ENCODE assay signal across 11 cellular contexts in the genomic region with DNA sequence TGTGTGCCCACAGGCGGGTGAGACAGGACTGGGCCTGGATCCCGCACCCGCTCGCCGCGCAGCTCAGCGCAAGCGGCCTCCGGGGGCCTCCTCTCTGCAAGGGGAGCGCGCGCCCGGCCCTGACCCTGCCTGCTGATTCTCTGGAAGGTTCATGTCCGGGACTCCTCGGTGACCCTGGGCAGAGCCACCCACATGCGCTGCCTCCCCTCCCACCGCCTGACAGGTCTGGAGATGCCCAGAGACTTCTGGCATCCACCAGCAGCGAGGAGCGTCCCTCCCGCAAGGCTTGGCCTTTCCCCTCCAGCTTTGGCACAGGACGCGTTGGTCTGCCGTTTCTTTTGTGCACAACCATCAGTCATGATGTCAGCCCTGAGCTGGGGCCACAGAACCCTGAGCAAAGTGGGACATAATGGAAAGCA. TPM values are rescaled to one million over a fixed set of nuclear protein-coding genes. Genes with fewer than 3 reads are reported as not detected.
A peak's percentile ranks its signal among the peaks of the same experiment; 100 is the strongest.
DNase-seq lines count a peak whose midpoint lies in the region; ATAC-seq and TF ChIP-seq lines count a peak whose summit lies in the region.
"Had no signal": no experiment of that assay in that cellular context is flagged by ENCODE, and none has a peak within 500 bp of the region (broad histone marks: within the 10 kb centered on the region; RNA-seq: fewer than 3 reads in every experiment).

No MANE protein-coding gene starts in this region.

- no peaks in the 10 kb centered on the region for H3K9me3 ChIP-seq in gastroesophageal sphincter
- no peaks in the 10 kb centered on the region for H3K9me3 ChIP-seq in neural progenitor cell (ENCODE audit: low read depth)
- H3K9me3 ChIP-seq in upper lobe of left lung: no peaks in the 10 kb centered on the region

- 7 to 60% methylated on average over 2 to 6 of the region's 23 CpGs for WGBS in gastroesophageal sphincter (ENCODE audit: low coverage in 1 of 2), 2 donors
- 75 to 82% methylated on average over 15 to 23 of the region's 23 CpGs for WGBS in upper lobe of left lung, 2 donors

- TF ChIP-seq CTCF in activated CD8-positive, alpha-beta T cell treated with anti-CD3 and anti-CD28 coated beads for 36 hours (IDR thresholded peaks at IDR 0.05): no peak
- TF ChIP-seq CTCF in gastroesophageal sphincter (IDR thresholded peaks at IDR 0.05) (no peak), neural progenitor cell (IDR thresholded peaks at IDR 0.05) (no peak), upper lobe of left lung (IDR thresholded peaks at IDR 0.05) (no peak)

- no peaks in the 10 kb centered on the region for H3K27me3 ChIP-seq in gastroesophageal sphincter
- H3K27me3 ChIP-seq in neural progenitor cell: no peaks in the 10 kb centered on the region
- H3K27me3 ChIP-seq in upper lobe of left lung: peaks cover 0 to 13% (median 0%) of the 10 kb centered on the region in 4 donors

- H3K4me2 ChIP-seq in neural progenitor cell: no peak overlapping the region

- H4K20me1 ChIP-seq in neural progenitor cell (ENCODE audit: low read depth): no peaks in the 10 kb centered on the region

- no peak for DNase-seq in activated CD8-positive, alpha-beta T cell treated with anti-CD3 and anti-CD28 coated beads for 36 hours
- DNase-seq in activated CD8-positive, alpha-beta T cell treated with anti-CD3 and anti-CD28 coated beads, Interleukin-2, amount 10 ng/mL, durations not matched to agents 7 days and 5 days: no peak
- DNase-seq in neural progenitor cell (ENCODE audit: low spot score) (no peak), upper lobe of left lung (peak in 1 of 2 donors; percentile 86), AG20443 (ENCODE audit: low spot score) (no peak), cerebellum (ENCODE audit: low spot score) (no peak)
- DNase-seq in activated CD4-positive, alpha-beta memory T cell treated with anti-CD3 and anti-CD28 coated beads for 36 hours: no peak
- DNase-seq: NCI-H2107; stimulated activated naive CD4-positive, alpha-beta T cell had no signal

- POLR2A ChIA-PET in activated CD8-positive, alpha-beta T cell treated with anti-CD3 and anti-CD28 coated beads for 36 hours (lab: Charles Lee): no interaction called here
- POLR2A ChIA-PET in activated CD8-positive, alpha-beta T cell treated with anti-CD3 and anti-CD28 coated beads, Interleukin-2, amount 10 ng/mL, durations not matched to agents 7 days and 5 days (lab: Charles Lee): no interaction called here
- POLR2A ChIA-PET in activated CD4-positive, alpha-beta memory T cell treated with anti-CD3 and anti-CD28 coated beads for 36 hours (lab: Charles Lee): no interaction called here

- H3K36me3 Mint-ChIP-seq in activated CD8-positive, alpha-beta T cell treated with anti-CD3 and anti-CD28 coated beads for 36 hours (ENCODE audit: low read depth): no peaks in the 10 kb centered on the region
- H3K36me3 Mint-ChIP-seq in activated CD8-positive, alpha-beta T cell treated with anti-CD3 and anti-CD28 coated beads, Interleukin-2, amount 10 ng/mL, durations not matched to agents 7 days and 5 days (ENCODE audit: low read depth): peaks cover 1% of the 10 kb centered on the region
- peaks cover 5% of the 10 kb centered on the region for H3K36me3 Mint-ChIP-seq in neural progenitor cell
- no peaks in the 10 kb centered on the region for H3K36me3 Mint-ChIP-seq in activated CD4-positive, alpha-beta memory T cell treated with anti-CD3 and anti-CD28 coated beads for 36 hours

- H3K4me3 Mint-ChIP-seq in activated CD8-positive, alpha-beta T cell treated with anti-CD3 and anti-CD28 coated beads for 36 hours: no peak overlapping the region
- H3K4me3 Mint-ChIP-seq in activated CD8-positive, alpha-beta T cell treated with anti-CD3 and anti-CD28 coated beads, Interleukin-2, amount 10 ng/mL, durations not matched to agents 7 days and 5 days: no peak overlapping the region
- H3K4me3 Mint-ChIP-seq in neural progenitor cell: no peak overlapping the region
- H3K4me3 Mint-ChIP-seq in activated CD4-positive, alpha-beta memory T cell treated with anti-CD3 and anti-CD28 coated beads for 36 hours: no peak overlapping the region

- CTCF ChIA-PET in activated CD8-positive, alpha-beta T cell treated with anti-CD3 and anti-CD28 coated beads for 36 hours (lab: Charles Lee): interaction anchor here (1.0 kb wide), 1 partner anchor 88 kb away, joined by 4 read pairs; no protein-coding TSS in a partner anchor
- CTCF ChIA-PET in activated CD8-positive, alpha-beta T cell treated with anti-CD3 and anti-CD28 coated beads, Interleukin-2, amount 10 ng/mL, durations not matched to agents 7 days and 5 days (lab: Charles Lee): no interaction called here
- CTCF ChIA-PET in activated CD4-positive, alpha-beta memory T cell treated with anti-CD3 and anti-CD28 coated beads for 36 hours (lab: Charles Lee): no interaction called here

- peaks cover 73% of the 10 kb centered on the region for H3K4me1 Mint-ChIP-seq in activated CD8-positive, alpha-beta T cell treated with anti-CD3 and anti-CD28 coated beads for 36 hours (ENCODE audit: low read depth)
- peaks cover 33% of the 10 kb centered on the region for H3K4me1 Mint-ChIP-seq in activated CD8-positive, alpha-beta T cell treated with anti-CD3 and anti-CD28 coated beads, Interleukin-2, amount 10 ng/mL, durations not matched to agents 7 days and 5 days (ENCODE audit: low read depth)
- peaks cover 20% of the 10 kb centered on the region for H3K4me1 Mint-ChIP-seq in neural progenitor cell
- peaks cover 13% of the 10 kb centered on the region for H3K4me1 Mint-ChIP-seq in activated CD4-positive, alpha-beta memory T cell treated with anti-CD3 and anti-CD28 coated beads for 36 hours (ENCODE audit: low read depth)

- H3K27ac Mint-ChIP-seq in activated CD8-positive, alpha-beta T cell treated with anti-CD3 and anti-CD28 coated beads for 36 hours: peak overlapping the region; percentile 57
- no peak overlapping the region for H3K27ac Mint-ChIP-seq in activated CD8-positive, alpha-beta T cell treated with anti-CD3 and anti-CD28 coated beads, Interleukin-2, amount 10 ng/mL, durations not matched to agents 7 days and 5 days
- H3K27ac Mint-ChIP-seq in neural progenitor cell: peak overlapping the region; percentile 94
- no peak overlapping the region for H3K27ac Mint-ChIP-seq in activated CD4-positive, alpha-beta memory T cell treated with anti-CD3 and anti-CD28 coated beads for 36 hours

- no peaks in the 10 kb centered on the region for H3F3A ChIP-seq in neural progenitor cell (ENCODE audit: low read depth)

- no peak for ATAC-seq in activated CD8-positive, alpha-beta T cell treated with anti-CD3 and anti-CD28 coated beads for 36 hours
- ATAC-seq in activated CD8-positive, alpha-beta T cell treated with anti-CD3 and anti-CD28 coated beads, Interleukin-2, amount 10 ng/mL, durations not matched to agents 7 days and 5 days: no peak
- ATAC-seq in gastroesophageal sphincter (peak; percentile 52), upper lobe of left lung (ENCODE audit: low FRiP score in 2 of 2) (peak in 1 of 2 donors; percentile 50)

- no peak overlapping the region for H2AFZ ChIP-seq in neural progenitor cell (replicated peaks)

- peaks cover 10% of the 10 kb centered on the region for H3K27me3 Mint-ChIP-seq in activated CD8-positive, alpha-beta T cell treated with anti-CD3 and anti-CD28 coated beads for 36 hours
- peaks cover 5% of the 10 kb centered on the region for H3K27me3 Mint-ChIP-seq in activated CD8-positive, alpha-beta T cell treated with anti-CD3 and anti-CD28 coated beads, Interleukin-2, amount 10 ng/mL, durations not matched to agents 7 days and 5 days (ENCODE audit: low read depth)
- H3K27me3 Mint-ChIP-seq in neural progenitor cell (ENCODE audit: insufficient read depth, low read depth): peaks cover 19% of the 10 kb centered on the region
- peaks cover 27% of the 10 kb centered on the region for H3K27me3 Mint-ChIP-seq in activated CD4-positive, alpha-beta memory T cell treated with anti-CD3 and anti-CD28 coated beads for 36 hours

- H3K27ac ChIP-seq in gastroesophageal sphincter (peak overlapping the region; percentile 96 to 98 (median 96)), neural progenitor cell (no peak overlapping the region), upper lobe of left lung (peak overlapping the region; percentile 66 to 76 (median 72))
- H3K27ac ChIP-seq: 22Rv1 had no signal

- TF ChIP-seq POLR2A in gastroesophageal sphincter (IDR thresholded peaks at IDR 0.05) (no peak), upper lobe of left lung (IDR thresholded peaks at IDR 0.05) (no peak)

- H3K4me3 ChIP-seq in gastroesophageal sphincter: peak overlapping the region in 1 of 2 donors; percentile 27
- H3K4me3 ChIP-seq in neural progenitor cell: no peak overlapping the region
- H3K4me3 ChIP-seq in upper lobe of left lung: no peak overlapping the region

- H3K4me1 ChIP-seq in gastroesophageal sphincter (peaks cover 4 to 65% (median 39%) of the 10 kb centered on the region in 3 donors), neural progenitor cell (no peaks in the 10 kb centered on the region), upper lobe of left lung (peaks cover 0 to 12% (median 8%) of the 10 kb centered on the region in 4 donors)

- no peak overlapping the region for H3K9ac ChIP-seq in neural progenitor cell

- H3K36me3 ChIP-seq in gastroesophageal sphincter (no peaks in the 10 kb centered on the region), neural progenitor cell (no peaks in the 10 kb centered on the region), upper lobe of left lung (no peaks in the 10 kb centered on the region)

- intact Hi-C loops in activated CD8-positive, alpha-beta T cell treated with anti-CD3 and anti-CD28 coated beads for 36 hours (cut with micrococcal nuclease): loop anchor here (10.0 kb wide), 1 partner anchor 81 kb away; no protein-coding TSS in a partner anchor
- intact Hi-C loops in activated CD4-positive, alpha-beta memory T cell treated with anti-CD3 and anti-CD28 coated beads for 36 hours (cut with micrococcal nuclease): no loop called here

- peaks cover 5% of the 10 kb centered on the region for H3K9me3 Mint-ChIP-seq in activated CD8-positive, alpha-beta T cell treated with anti-CD3 and anti-CD28 coated beads for 36 hours
- H3K9me3 Mint-ChIP-seq in activated CD8-positive, alpha-beta T cell treated with anti-CD3 and anti-CD28 coated beads, Interleukin-2, amount 10 ng/mL, durations not matched to agents 7 days and 5 days (ENCODE audit: insufficient read depth): no peaks in the 10 kb centered on the region
- peaks cover 17% of the 10 kb centered on the region for H3K9me3 Mint-ChIP-seq in neural progenitor cell
- H3K9me3 Mint-ChIP-seq in activated CD4-positive, alpha-beta memory T cell treated with anti-CD3 and anti-CD28 coated beads for 36 hours: no peaks in the 10 kb centered on the region

- no peak for TF ChIP-seq EP300 in gastroesophageal sphincter (IDR thresholded peaks at IDR 0.05)
- no peak for TF ChIP-seq EP300 in upper lobe of left lung (IDR thresholded peaks at IDR 0.05)

- no peaks in the 10 kb centered on the region for H3K79me2 ChIP-seq in neural progenitor cell (ENCODE audit: low read depth)

RNA-seq across cellular contexts. Expression of a gene that starts 42.0 kb away (rescaled TPM):
- 10 to 100 TPM; 25.0 to 25.3 TPM for total RNA-seq in activated CD8-positive, alpha-beta T cell treated with anti-CD3 and anti-CD28 coated beads for 36 hours
- total RNA-seq in activated CD8-positive, alpha-beta T cell treated with anti-CD3 and anti-CD28 coated beads, Interleukin-2, amount 10 ng/mL, durations not matched to agents 7 days and 5 days: 1 to 10 TPM; 6.0 to 7.2 TPM
- total RNA-seq in gastroesophageal sphincter (1,000 to 10,000 TPM in 3 of 4 donors, 100 to 1,000 TPM in 1; 720 to 1,286 (median 1,215) TPM), neural progenitor cell (ENCODE audit: low replicate concordance) (5.2 and 22.8 TPM in 2 replicates), upper lobe of left lung (100 to 1,000 TPM; 105 to 522 (median 304) TPM), cerebellum (60.3 TPM)
- total RNA-seq in activated CD4-positive, alpha-beta memory T cell treated with anti-CD3 and anti-CD28 coated beads for 36 hours: 1 to 10 TPM; 4.3 to 4.8 TPM

Comparison
In these comparisons a context has a peak if more than half of its experiments do, and no peak if none do; other contexts are left out.
1. H3K27ac Mint-ChIP-seq: peak in activated CD8-positive, alpha-beta T cell treated with anti-CD3 and anti-CD28 coated beads for 36 hours (single experiment) and neural progenitor cell (single experiment); none in activated CD8-positive, alpha-beta T cell treated with anti-CD3 and anti-CD28 coated beads, Interleukin-2, amount 10 ng/mL, durations not matched to agents 7 days and 5 days (single experiment) and activated CD4-positive, alpha-beta memory T cell treated with anti-CD3 and anti-CD28 coated beads for 36 hours (single experiment).